In the genomic region with DNA sequence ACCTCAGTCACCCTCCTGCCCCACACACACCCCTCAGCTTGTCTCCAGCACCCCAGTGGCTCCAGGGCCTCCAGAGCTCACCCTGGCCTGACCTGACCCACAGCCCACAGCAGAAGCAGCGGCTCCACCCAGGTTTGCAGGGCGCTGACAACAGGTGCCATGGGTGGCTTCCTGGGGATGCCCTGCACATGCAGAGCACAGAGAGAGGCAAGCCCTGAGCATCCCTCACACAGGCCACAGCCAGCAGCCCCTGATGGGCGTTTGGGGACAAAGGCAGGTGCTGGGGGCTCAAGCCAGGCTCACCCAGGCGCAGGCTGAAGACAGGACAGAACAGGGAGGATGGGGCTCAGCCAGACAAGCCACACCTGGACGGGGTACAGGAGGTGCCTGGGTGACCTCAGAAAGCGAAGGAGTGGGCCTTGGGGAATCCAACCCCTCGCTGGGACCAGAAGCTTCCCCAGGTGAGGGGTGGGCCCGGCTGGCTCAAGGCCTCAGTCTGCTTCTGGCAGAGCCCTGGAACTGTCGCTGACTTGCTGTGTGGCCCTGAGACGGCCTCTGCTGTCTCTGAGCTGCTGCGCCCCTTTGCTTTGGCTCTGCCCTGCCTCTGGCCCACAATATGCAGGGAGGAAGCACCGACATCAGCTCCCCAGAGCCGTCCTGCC, we compare ENCODE assay signal across 1 cellular context.
TF ChIP-seq lines count a peak whose summit lies in the region.

No MANE protein-coding gene starts in this region.

TF ChIP-seq in H1, 55 proteins besides CTCF, POLR2A, EP300 and RAD21:
- TF ChIP-seq EGR1 (IDR thresholded peaks at IDR 0.05; ENCODE audit: borderline replicate concordance, low read depth, low read length), result no peak
- no peak for TF ChIP-seq NRF1 (IDR thresholded peaks at IDR 0.05; ENCODE audit: low read depth, low read length)
- TF ChIP-seq BRCA1 (IDR thresholded peaks at IDR 0.05; ENCODE audit: low read depth, low read length), result no peak
- TF ChIP-seq SUZ12 (IDR thresholded peaks at IDR 0.05; ENCODE audit: low read length), result no peak
- TF ChIP-seq EZH2 (IDR thresholded peaks at IDR 0.05; ENCODE audit: low read depth, low read length, severe bottlenecking), result no peak
- no peak for TF ChIP-seq CEBPB (IDR thresholded peaks at IDR 0.05; ENCODE audit: low read depth, low read length)
TF ChIP-seq in H1: peak in this region for 0.
